In genomic region chr2:110690345-110690965, GRCh38 we compare ENCODE assay signal across 26 cellular contexts. TPM values are rescaled to one million over a fixed set of nuclear protein-coding genes. Genes with fewer than 3 reads are reported as not detected.
"Had no signal": no experiment of that assay in that cellular context is flagged by ENCODE, and none has a peak within 500 bp of the region (broad histone marks: within the 10 kb centered on the region; RNA-seq: fewer than 3 reads in every experiment).

No MANE protein-coding gene starts in this region.

- FAIRE-seq: HTR-8/SVneo had no signal

- H3K27ac ChIP-seq: HL-60, KMS-11, RWPE1 had no signal

- H3K4me2 ChIP-seq: KMS-11, SK-N-SH had no signal

- ATAC-seq: Panc1, PC-3 had no signal

- H3K9ac ChIP-seq: KMS-11, SK-N-SH had no signal

- H3K9me3 ChIP-seq: SK-N-SH had no signal

- H3K9me2 ChIP-seq: SK-N-SH had no signal

- DNase-seq: Kasumi-1, MV-4-11, NCI-H1048, NCI-H1105, NCI-H1417, NCI-H1436 treated with DMSO at 0.1 percent for 48 hours, NCI-H1694, NCI-H187 treated with DMSO at 0.1 percent for 48 hours, NCI-H2029 treated with DMSO at 0.1 percent for 48 hours, NCI-H2107, NCI-H2227 treated with DMSO at 0.1 percent for 48 hours, NCI-H524, NCI-H526 treated with DMSO at 0.1 percent for 48 hours, NCI-H748 treated with DMSO at 0.1 percent for 48 hours, PC-3, SHP77, SK-N-SH, T-helper 1 cell had no signal

RNA-seq across cellular contexts. Expression of gene ACOXL, which starts 41.9 kb away (rescaled TPM):
- total RNA-seq: M059J, NCI-H460, SK-MEL-5 had no signal
- polyA plus RNA-seq: SK-N-SH had no signal
